Comparison of ENCODE assay signal across 17 cellular contexts in the genomic region with DNA sequence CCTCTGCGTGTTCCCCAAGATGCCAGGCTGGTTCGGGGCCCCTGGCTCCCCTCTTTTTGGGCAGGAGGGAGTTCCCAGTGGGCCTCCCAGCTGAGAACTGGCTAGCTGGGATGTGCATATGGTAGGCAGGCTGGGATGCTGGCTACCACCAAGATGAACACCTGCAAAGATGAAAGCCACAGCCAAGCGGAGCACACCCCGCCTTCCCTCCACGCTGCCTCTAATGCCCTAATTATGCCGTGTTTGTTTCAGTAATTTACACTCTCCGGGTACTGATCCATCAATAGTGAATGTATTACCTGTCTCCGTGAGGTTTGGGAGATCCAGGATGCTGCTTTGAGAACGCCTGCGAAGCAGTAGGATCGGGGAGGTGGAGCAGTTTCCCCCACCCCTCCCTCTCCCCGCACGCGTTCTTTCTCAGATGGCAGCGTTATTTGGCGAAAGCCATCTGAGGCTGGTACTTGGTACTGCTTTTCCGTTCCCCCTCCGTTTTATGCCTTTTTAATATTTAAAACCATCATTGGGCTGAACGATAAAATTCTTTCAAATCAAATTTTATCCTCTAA. TPM values are rescaled to one million over a fixed set of nuclear protein-coding genes. Genes with fewer than 3 reads are reported as not detected.
A peak's percentile ranks its signal among the peaks of the same experiment; 100 is the strongest.
DNase-seq lines count a peak whose midpoint lies in the region; ATAC-seq lines count a peak whose summit lies in the region.
"Had no signal": no experiment of that assay in that cellular context is flagged by ENCODE, and none has a peak within 500 bp of the region (broad histone marks: within the 10 kb centered on the region; RNA-seq: fewer than 3 reads in every experiment).

No MANE protein-coding gene starts in this region.

- WGBS in thymus = 71% methylated on average over 19 of the region's 19 CpGs

- no peak for ATAC-seq in GM18873 (IDR thresholded peaks at IDR 0.05; ENCODE audit: low FRiP score, unreplicated experiment)

- H3K4me3 ChIP-seq in iPS-18c (ENCODE audit: insufficient read depth, low read depth, low read length) = peak overlapping the region; percentile 9; the same call in 1 of the 2 replicates
- H3K4me3 ChIP-seq in thymus (ENCODE audit: low read length) = no peak overlapping the region
- H3K4me3 ChIP-seq: mucosa of descending colon had no signal

- H3K9me3 ChIP-seq in iPS-18c (ENCODE audit: control insufficient read depth, insufficient read depth, low read length) (no peaks in the 10 kb centered on the region), thymus (ENCODE audit: control insufficient read depth) (no peaks in the 10 kb centered on the region)
- H3K9me3 ChIP-seq: mucosa of descending colon had no signal

- peak overlapping the region; percentile 84 for H3K27ac ChIP-seq in thymus (ENCODE audit: low read depth)

- DNase-seq in NCI-H345 (lab: John Stamatoyannopoulos, UW) (peak; percentile 40), NCI-H345 treated with DMSO at 0.1 percent for 48 hours (lab: John Stamatoyannopoulos, UW; ENCODE audit: unreplicated experiment) (no peak), NCI-H748 treated with DMSO at 0.1 percent for 48 hours (lab: John Stamatoyannopoulos, UW) (peak; percentile 56), NOMO-1 treated with DMSO at 0.1 percent for 48 hours (lab: John Stamatoyannopoulos, UW; ENCODE audit: unreplicated experiment) (no peak)
- DNase-seq in stimulated activated CD4-positive, alpha-beta T cell treated with anti-CD3 and anti-CD28 coated beads, Interleukin-15, amount 100 ng/mL, for 24 hours = no peak
- DNase-seq: activated CD4-positive, alpha-beta T cell treated with anti-CD3 and anti-CD28 coated beads, Interleukin-2, amount 10 ng/mL, durations not matched to agents 7 days and 5 days; amniotic stem cell; CD8-positive, alpha-beta memory T cell; erythroblast; KG1; mucosa of descending colon; NCI-H187; Right ventricle myocardium superior; T-helper 9 cell had no signal

- peaks cover 32% of the 10 kb centered on the region for H3K4me1 ChIP-seq in thymus (ENCODE audit: control insufficient read depth, insufficient read depth, low read length)

- H3K27me3 ChIP-seq in thymus (ENCODE audit: control insufficient read depth, insufficient read depth) = no peaks in the 10 kb centered on the region

- H3K36me3 ChIP-seq in thymus (ENCODE audit: control insufficient read depth, insufficient read depth) = peaks cover 14% of the 10 kb centered on the region

RNA-seq across cellular contexts. Expression of gene GSE1, which starts 28.8 kb away (rescaled TPM):
- 29.9 TPM for polyA plus RNA-seq in thymus

Comparison
In these comparisons a context has a peak if more than half of its experiments do, and no peak if none do; other contexts are left out.
1. DNase-seq: peak in NCI-H345 (single experiment) and NCI-H748 treated with DMSO at 0.1 percent for 48 hours (single experiment); none in NCI-H345 treated with DMSO at 0.1 percent for 48 hours (single experiment), stimulated activated CD4-positive, alpha-beta T cell treated with anti-CD3 and anti-CD28 coated beads, Interleukin-15, amount 100 ng/mL, for 24 hours (single experiment) and NOMO-1 treated with DMSO at 0.1 percent for 48 hours (single experiment).